12 cellular contexts compared by ENCODE assay signal in the genomic region with DNA sequence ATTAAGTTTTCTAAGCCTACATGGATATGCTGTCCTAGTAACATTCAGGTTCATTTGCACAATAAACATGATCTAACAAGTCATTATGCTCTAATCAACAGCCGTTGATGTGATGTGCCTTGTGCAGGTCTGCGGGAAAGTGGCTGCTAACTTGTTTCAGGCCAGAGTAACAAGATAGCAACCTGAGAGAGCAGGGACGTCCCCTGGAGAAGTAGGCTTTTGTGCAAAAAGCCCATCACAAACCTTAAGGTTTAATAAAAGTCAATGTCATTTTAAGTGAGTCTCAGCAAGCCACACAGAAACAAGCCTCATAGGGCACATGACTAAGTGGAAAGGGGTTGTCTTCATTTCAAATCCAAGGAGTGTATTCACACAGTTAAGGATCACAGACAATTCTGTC. TPM values are rescaled to one million over a fixed set of nuclear protein-coding genes. Genes with fewer than 3 reads are reported as not detected.
A peak's percentile ranks its signal among the peaks of the same experiment; 100 is the strongest.
DNase-seq lines count a peak whose midpoint lies in the region; ATAC-seq and TF ChIP-seq lines count a peak whose summit lies in the region.
"Had no signal": no experiment of that assay in that cellular context is flagged by ENCODE, and none has a peak within 500 bp of the region (broad histone marks: within the 10 kb centered on the region; RNA-seq: fewer than 3 reads in every experiment).

No MANE protein-coding gene starts in this region.

- H3K79me1 ChIP-seq in mesendoderm (ENCODE audit: low read length), result peaks cover 9% of the 10 kb centered on the region

- no peak overlapping the region for H3K4me3 ChIP-seq in cardiac muscle cell
- H3K4me3 ChIP-seq in mesendoderm (ENCODE audit: low read length), result no peak overlapping the region
- H3K4me3 ChIP-seq in mucosa of descending colon, result no peak overlapping the region
- H3K4me3 ChIP-seq: ascending aorta, spleen had no signal

- H3K27me3 Mint-ChIP-seq in WTC11 (ENCODE audit: low read depth), result no peaks in the 10 kb centered on the region

- no peak overlapping the region for H2AK5ac ChIP-seq in mesendoderm (ENCODE audit: low read length)

- no peak overlapping the region for H3K56ac ChIP-seq in mesendoderm (ENCODE audit: low read length)

- H3K4me1 ChIP-seq in cardiac muscle cell (ENCODE audit: low read depth) (peaks cover 33% of the 10 kb centered on the region), mesendoderm (ENCODE audit: control insufficient read depth, low read depth, low read length) (peaks cover 12% of the 10 kb centered on the region), mucosa of descending colon (ENCODE audit: low read depth) (peaks cover 63% of the 10 kb centered on the region)

- no peak overlapping the region for H2BK120ac ChIP-seq in mesendoderm (ENCODE audit: low read depth, low read length)

- H3K4ac ChIP-seq in mesendoderm (ENCODE audit: low read depth, low read length), result no peak overlapping the region

- H3K27ac Mint-ChIP-seq in WTC11, result peak overlapping the region; percentile 93

- H4K5ac ChIP-seq in mesendoderm (ENCODE audit: low read length), result no peak overlapping the region

- H3K36me3 Mint-ChIP-seq in WTC11, result no peaks in the 10 kb centered on the region

- no peak overlapping the region for H4K8ac ChIP-seq in mesendoderm (ENCODE audit: low read depth, low read length)

- H2BK5ac ChIP-seq in mesendoderm (ENCODE audit: low read length), result no peak overlapping the region

- H3K4me3 Mint-ChIP-seq in WTC11, result no peak overlapping the region

- no peak for TF ChIP-seq CTCF in cardiac muscle cell (IDR thresholded peaks at IDR 0.05; ENCODE audit: low read depth, low read length)
- TF ChIP-seq CTCF in WTC11 (IDR thresholded peaks at IDR 0.05), result no peak
- no peak for TF ChIP-seq CTCF in mucosa of descending colon (IDR thresholded peaks at IDR 0.05)

- DNase-seq in cardiac muscle cell (ENCODE audit: low read depth in 1 of 2, low spot score in 1 of 2) (peak in 1 of 2 donors; percentile 36), Right ventricle myocardium inferior (ENCODE audit: missing footprints) (no peak), WTC11 (ENCODE audit: low spot score) (no peak), mesendoderm (peak; percentile 77), NCI-H748 (lab: John Stamatoyannopoulos, UW; ENCODE audit: unreplicated experiment) (no peak), mucosa of descending colon (no peak)
- DNase-seq: activated CD4-positive, CD25-positive, alpha-beta regulatory T cell; DMS79 treated with DMSO at 0.1 percent for 48 hours; spleen had no signal

- no peaks in the 10 kb centered on the region for H3K9me3 Mint-ChIP-seq in WTC11

- H3K79me2 ChIP-seq in mesendoderm (ENCODE audit: control insufficient read depth, insufficient read depth, low read length), result peaks cover 58% of the 10 kb centered on the region

- H2BK15ac ChIP-seq in mesendoderm (replicated peaks; ENCODE audit: low read depth), result no peak overlapping the region

- H3K18ac ChIP-seq in mesendoderm (ENCODE audit: low read length), result no peak overlapping the region

- no peak for ATAC-seq in Right ventricle myocardium inferior
- ATAC-seq in WTC11, result peak; percentile 9
- ATAC-seq in HG02610 (IDR thresholded peaks at IDR 0.05; ENCODE audit: unreplicated experiment), result no peak
- ATAC-seq in mucosa of descending colon, result no peak
- ATAC-seq in GM21576 (IDR thresholded peaks at IDR 0.05; ENCODE audit: unreplicated experiment), result no peak

- H3K27ac ChIP-seq in cardiac muscle cell (peak overlapping the region; percentile 28), mesendoderm (ENCODE audit: low read depth, low read length) (no peak overlapping the region)
- H3K27ac ChIP-seq: ascending aorta had no signal

- no peak overlapping the region for H3K9ac ChIP-seq in mesendoderm (ENCODE audit: low read length)

- no peak overlapping the region for H3K4me2 ChIP-seq in mesendoderm (ENCODE audit: low read length)

- H3K9me3 ChIP-seq in cardiac muscle cell (ENCODE audit: low read depth) (no peaks in the 10 kb centered on the region), mucosa of descending colon (no peaks in the 10 kb centered on the region)
- H3K9me3 ChIP-seq: ascending aorta, spleen had no signal

- intact Hi-C loops in Right ventricle myocardium inferior (cut with DNase I) (no loop called here), mucosa of descending colon (cut with DNase I, micrococcal nuclease) (no loop called here)

- no CpG with 5 or more reads among the region's 3 CpGs for WGBS in mesendoderm (ENCODE audit: extremely low coverage, insufficient coverage, low lambda C conversion rate)

- H3K27me3 ChIP-seq in cardiac muscle cell (no peaks in the 10 kb centered on the region), mesendoderm (ENCODE audit: insufficient read depth, low read length, poor library complexity) (no peaks in the 10 kb centered on the region)
- H3K27me3 ChIP-seq: ascending aorta, spleen had no signal

- H3K23ac ChIP-seq in mesendoderm (ENCODE audit: low read length), result no peak overlapping the region

- POLR2A ChIA-PET in WTC11 (lab: Charles Lee), result no interaction called here

- H3K36me3 ChIP-seq in cardiac muscle cell, result no peaks in the 10 kb centered on the region
- H3K36me3 ChIP-seq in mesendoderm (ENCODE audit: control insufficient read depth, insufficient read depth, low read length), result no peaks in the 10 kb centered on the region
- H3K36me3 ChIP-seq in mucosa of descending colon (ENCODE audit: low read depth), result no peaks in the 10 kb centered on the region
- H3K36me3 ChIP-seq: ascending aorta, spleen had no signal

- H3K4me1 Mint-ChIP-seq in WTC11, result peaks cover 98% of the 10 kb centered on the region

- CTCF ChIA-PET in WTC11 (lab: Charles Lee), result no interaction called here

TF ChIP-seq in WTC11, 78 proteins besides CTCF, POLR2A, EP300 and RAD21:
- TF ChIP-seq NR3C1 (CRISPR knock-in tag; conservative IDR thresholded peaks at IDR 0.05; ENCODE audit: low read depth) (no peak), USF2 (CRISPR knock-in tag; IDR thresholded peaks at IDR 0.05) (peak; percentile 20; the same call in 1 of the 2 replicates), ZNF121 (CRISPR knock-in tag; IDR thresholded peaks at IDR 0.05) (0 out of 2 replicates have a peak, but pooled peaks have one; percentile 21)
- TF ChIP-seq, protein P1, sequence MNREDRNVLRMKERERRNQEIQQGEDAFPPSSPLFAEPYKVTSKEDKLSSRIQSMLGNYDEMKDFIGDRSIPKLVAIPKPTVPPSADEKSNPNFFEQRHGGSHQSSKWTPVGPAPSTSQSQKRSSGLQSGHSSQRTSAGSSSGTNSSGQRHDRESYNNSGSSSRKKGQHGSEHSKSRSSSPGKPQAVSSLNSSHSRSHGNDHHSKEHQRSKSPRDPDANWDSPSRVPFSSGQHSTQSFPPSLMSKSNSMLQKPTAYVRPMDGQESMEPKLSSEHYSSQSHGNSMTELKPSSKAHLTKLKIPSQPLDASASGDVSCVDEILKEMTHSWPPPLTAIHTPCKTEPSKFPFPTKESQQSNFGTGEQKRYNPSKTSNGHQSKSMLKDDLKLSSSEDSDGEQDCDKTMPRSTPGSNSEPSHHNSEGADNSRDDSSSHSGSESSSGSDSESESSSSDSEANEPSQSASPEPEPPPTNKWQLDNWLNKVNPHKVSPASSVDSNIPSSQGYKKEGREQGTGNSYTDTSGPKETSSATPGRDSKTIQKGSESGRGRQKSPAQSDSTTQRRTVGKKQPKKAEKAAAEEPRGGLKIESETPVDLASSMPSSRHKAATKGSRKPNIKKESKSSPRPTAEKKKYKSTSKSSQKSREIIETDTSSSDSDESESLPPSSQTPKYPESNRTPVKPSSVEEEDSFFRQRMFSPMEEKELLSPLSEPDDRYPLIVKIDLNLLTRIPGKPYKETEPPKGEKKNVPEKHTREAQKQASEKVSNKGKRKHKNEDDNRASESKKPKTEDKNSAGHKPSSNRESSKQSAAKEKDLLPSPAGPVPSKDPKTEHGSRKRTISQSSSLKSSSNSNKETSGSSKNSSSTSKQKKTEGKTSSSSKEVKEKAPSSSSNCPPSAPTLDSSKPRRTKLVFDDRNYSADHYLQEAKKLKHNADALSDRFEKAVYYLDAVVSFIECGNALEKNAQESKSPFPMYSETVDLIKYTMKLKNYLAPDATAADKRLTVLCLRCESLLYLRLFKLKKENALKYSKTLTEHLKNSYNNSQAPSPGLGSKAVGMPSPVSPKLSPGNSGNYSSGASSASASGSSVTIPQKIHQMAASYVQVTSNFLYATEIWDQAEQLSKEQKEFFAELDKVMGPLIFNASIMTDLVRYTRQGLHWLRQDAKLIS (CRISPR knock-in tag; IDR thresholded peaks at IDR 0.05; ENCODE audit: borderline replicate concordance), result no peak
TF ChIP-seq in WTC11: peak in this region for 2.

RNA-seq across cellular contexts. Expression of gene FOXO1, which starts 17.6 kb away (rescaled TPM):
- total RNA-seq in cardiac muscle cell (6.8 and 10.5 TPM in 2 replicates), Right ventricle myocardium inferior (14.5 TPM), WTC11 (2021) (34.3 to 37.9 TPM (median 34.4 TPM) in 3 replicates), mucosa of descending colon (10 to 100 TPM; 28.7 to 34.1 (median 30.5) TPM)
- 14.0 and 24.9 TPM in 2 replicates for polyA plus RNA-seq in cardiac muscle cell
- 12.8 TPM for polyA plus RNA-seq in mesendoderm (2013, experiment 1 of 2)
- 13.3 TPM for polyA plus RNA-seq in mesendoderm (2013, experiment 2 of 2)
